25 cellular contexts compared by ENCODE assay signal in the genomic region with DNA sequence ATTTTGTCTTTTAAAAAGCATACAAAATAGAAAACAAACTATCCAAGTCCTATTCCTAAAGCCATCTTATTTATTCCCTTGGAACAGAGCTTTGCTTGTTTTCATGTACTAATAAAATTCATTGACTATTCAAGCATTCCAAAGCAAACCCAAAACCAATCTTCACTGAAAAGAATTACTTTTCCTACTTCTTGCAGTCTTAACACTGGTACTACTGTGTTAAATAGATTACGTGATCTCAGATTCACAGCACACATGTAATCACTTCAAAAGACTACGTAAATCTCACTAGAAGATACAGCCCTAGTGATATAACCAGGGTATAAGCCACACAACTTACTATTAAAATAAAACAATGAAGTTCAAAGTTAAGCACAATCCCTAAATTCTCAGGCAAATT.
"Had no signal": no experiment of that assay in that cellular context is flagged by ENCODE, and none has a peak within 500 bp of the region (broad histone marks: within the 10 kb centered on the region; RNA-seq: fewer than 3 reads in every experiment).

No MANE protein-coding gene starts in this region.

- H3K27me3 ChIP-seq: brain microvascular endothelial cell, hepatocyte, left lung, neural progenitor cell, tibial artery had no signal

- H3K27ac ChIP-seq: brain microvascular endothelial cell, epithelial cell of prostate, hepatocyte, left lung, neural progenitor cell, tibial artery, WERI-Rb-1 had no signal

- H3K4me3 Mint-ChIP-seq: activated CD4-positive, alpha-beta T cell treated with anti-CD3 and anti-CD28 coated beads, Interleukin-2, amount 10 ng/mL, durations not matched to agents 7 days and 5 days; activated CD8-positive, alpha-beta memory T cell treated with anti-CD3 and anti-CD28 coated beads, Interleukin-2, amount 10 ng/mL, durations not matched to agents 7 days and 5 days; activated CD8-positive, alpha-beta T cell treated with anti-CD3 and anti-CD28 coated beads for 36 hours; activated naive CD8-positive, alpha-beta T cell treated with anti-CD3 and anti-CD28 coated beads, Interleukin-2, amount 50 U/mL, for 24 hours; endodermal cell; immature natural killer cell; naive thymus-derived CD8-positive, alpha-beta T cell; neural progenitor cell; T-cell; T-helper 2 cell treated with Interferon-gamma antibody and Interleukin-4, amounts not matched to agents 5 μg/mL and 100 μg/mL, for 36 hours had no signal

- H3K36me3 ChIP-seq: brain microvascular endothelial cell, neural progenitor cell had no signal

- DNase-seq: activated CD4-positive, alpha-beta T cell treated with anti-CD3 and anti-CD28 coated beads, Interleukin-2, amount 10 ng/mL, durations not matched to agents 7 days and 5 days; activated CD4-positive, CD25-positive, alpha-beta regulatory T cell treated with anti-CD3 and anti-CD28 coated beads, Interleukin-2, amount 50 U/mL, for 72 hours; activated CD8-positive, alpha-beta memory T cell treated with anti-CD3 and anti-CD28 coated beads, Interleukin-2, amount 10 ng/mL, durations not matched to agents 7 days and 5 days; activated CD8-positive, alpha-beta T cell treated with anti-CD3 and anti-CD28 coated beads for 36 hours; activated effector memory CD4-positive, alpha-beta T cell treated with anti-CD3 and anti-CD28 coated beads, Interleukin-2, amount 50 U/mL, for 16 hours; activated naive CD4-positive, alpha-beta T cell treated with anti-CD3 and anti-CD28 coated beads, Interleukin-2, amount 50 U/mL, for 16 hours; activated naive CD8-positive, alpha-beta T cell treated with anti-CD3 and anti-CD28 coated beads, Interleukin-2, amount 50 U/mL, for 24 hours; activated T-cell treated with anti-CD3 and anti-CD28 coated beads for 4 hours; brain microvascular endothelial cell; central memory CD4-positive, alpha-beta T cell; endodermal cell; glutamatergic neuron; immature natural killer cell; left lung; naive thymus-derived CD8-positive, alpha-beta T cell; stimulated activated CD4-positive, alpha-beta T cell treated with anti-CD3 and anti-CD28 coated beads, Interleukin-4, amount 100 ng/mL, for 24 hours; stimulated activated naive CD4-positive, alpha-beta T cell treated with Interleukin-2 at 50 U/mL for 16 hours; T-cell; tibial artery; WERI-Rb-1 had no signal

- H3K4me1 ChIP-seq: left lung, neural progenitor cell had no signal

- H3K27me3 Mint-ChIP-seq: activated CD4-positive, alpha-beta T cell treated with anti-CD3 and anti-CD28 coated beads, Interleukin-2, amount 10 ng/mL, durations not matched to agents 7 days and 5 days; activated CD8-positive, alpha-beta memory T cell treated with anti-CD3 and anti-CD28 coated beads, Interleukin-2, amount 10 ng/mL, durations not matched to agents 7 days and 5 days; activated CD8-positive, alpha-beta T cell treated with anti-CD3 and anti-CD28 coated beads for 36 hours; activated naive CD8-positive, alpha-beta T cell treated with anti-CD3 and anti-CD28 coated beads, Interleukin-2, amount 50 U/mL, for 24 hours; naive thymus-derived CD8-positive, alpha-beta T cell; T-cell had no signal

- ATAC-seq: activated CD8-positive, alpha-beta memory T cell treated with anti-CD3 and anti-CD28 coated beads, Interleukin-2, amount 10 ng/mL, durations not matched to agents 7 days and 5 days; activated CD8-positive, alpha-beta T cell treated with anti-CD3 and anti-CD28 coated beads for 36 hours; activated naive CD8-positive, alpha-beta T cell treated with anti-CD3 and anti-CD28 coated beads, Interleukin-2, amount 50 U/mL, for 24 hours; left lung; naive thymus-derived CD8-positive, alpha-beta T cell; T-cell had no signal

- H3K27ac Mint-ChIP-seq: activated CD4-positive, alpha-beta T cell treated with anti-CD3 and anti-CD28 coated beads, Interleukin-2, amount 10 ng/mL, durations not matched to agents 7 days and 5 days; activated CD8-positive, alpha-beta memory T cell treated with anti-CD3 and anti-CD28 coated beads, Interleukin-2, amount 10 ng/mL, durations not matched to agents 7 days and 5 days; activated CD8-positive, alpha-beta T cell treated with anti-CD3 and anti-CD28 coated beads for 36 hours; activated naive CD8-positive, alpha-beta T cell treated with anti-CD3 and anti-CD28 coated beads, Interleukin-2, amount 50 U/mL, for 24 hours; endodermal cell; neural progenitor cell; T-cell; T-helper 2 cell treated with Interferon-gamma antibody and Interleukin-4, amounts not matched to agents 5 μg/mL and 100 μg/mL, for 36 hours had no signal

- H3K4me1 Mint-ChIP-seq: endodermal cell, neural progenitor cell had no signal

- H3K4me3 ChIP-seq: hepatocyte, left lung, lung, neural progenitor cell, tibial artery had no signal
